Comparison of ENCODE assay signal across 8 cellular contexts in genomic region chr3:126389112-126389791, GRCh38. TPM values are rescaled to one million over a fixed set of nuclear protein-coding genes. Genes with fewer than 3 reads are reported as not detected.
DNase-seq lines count a peak whose midpoint lies in the region; ATAC-seq and TF ChIP-seq lines count a peak whose summit lies in the region.

No MANE protein-coding gene starts in this region.

- no peaks in the 10 kb centered on the region for H3K36me3 ChIP-seq in gastrocnemius medialis

- TF ChIP-seq CTCF in CD14-positive monocyte (IDR thresholded peaks at IDR 0.05): peak; percentile 95
- peak; percentile 100 for TF ChIP-seq CTCF in LNCaP clone FGC (IDR thresholded peaks at IDR 0.05; ENCODE audit: control insufficient read depth, extremely low read depth, insufficient read depth)
- TF ChIP-seq CTCF in cardiac fibroblast (IDR thresholded peaks at IDR 0.05; ENCODE audit: low read depth, low read length): peak; percentile 62
- peak; percentile 88 to 100 (median 99) for TF ChIP-seq CTCF in gastrocnemius medialis (IDR thresholded peaks at IDR 0.05 in 4 of 5, conservative IDR thresholded peaks at IDR 0.05 in 1 of 5)

- H3K36me3 Mint-ChIP-seq in CD14-positive monocyte: no peaks in the 10 kb centered on the region
- no peaks in the 10 kb centered on the region for H3K36me3 Mint-ChIP-seq in immature natural killer cell

- peaks cover 31 to 63% (median 48%) of the 10 kb centered on the region in 3 donors for H3K27me3 Mint-ChIP-seq in CD14-positive monocyte (ENCODE audit: low read depth in 3 of 3)
- peaks cover 3 to 11% (median 10%) of the 10 kb centered on the region in 3 donors for H3K27me3 Mint-ChIP-seq in immature natural killer cell (ENCODE audit: low read depth in 3 of 3)

- H3K4me3 ChIP-seq in LNCaP clone FGC (ENCODE audit: low read depth, low read length) (peak overlapping the region; percentile 10), cardiac fibroblast (replicated peaks in 1 of 2; ENCODE audit: low read depth in 2 of 2, low read length in 2 of 2) (peak overlapping the region; percentile 33 to 48), gastrocnemius medialis (peak overlapping the region; percentile 33 to 52 (median 45))

- peak; percentile 95 for DNase-seq in CD14-positive monocyte (ENCODE audit: low spot score)
- peak; percentile 87 for DNase-seq in LNCaP clone FGC (ENCODE audit: low read depth)
- peak; percentile 89 to 93 for DNase-seq in cardiac fibroblast (ENCODE audit: low read depth in 2 of 2)
- DNase-seq in immature natural killer cell: peak; percentile 7 to 10 (median 7)
- peak; percentile 98 for DNase-seq in gastrocnemius medialis
- DNase-seq in NCI-H1694 treated with DMSO at 0.1 percent for 48 hours (lab: John Stamatoyannopoulos, UW): no peak

- H3K4me3 Mint-ChIP-seq in CD14-positive monocyte (peak overlapping the region; percentile 51 to 72), immature natural killer cell (peak overlapping the region in 3 of 5 donors; percentile 6 to 33 (median 21))

- H3K27ac ChIP-seq in gastrocnemius medialis: peak overlapping the region; percentile 90 to 97 (median 90)

- no peaks in the 10 kb centered on the region for H3K9me3 ChIP-seq in gastrocnemius medialis

- in situ Hi-C loops in gastrocnemius medialis (cut with MboI; ENCODE audit: low sequenced_read_pairs in 4 of 4): loop anchor here (5.0 to 25.0 kb wide), 4 partner anchors 137 to 252 kb away; no protein-coding TSS in a partner anchor

- ATAC-seq in GM19468 (IDR thresholded peaks at IDR 0.05; ENCODE audit: extremely low read depth, unreplicated experiment) (peak; percentile 21), SK-N-SH treated with all-trans-retinoic acid at 6 μM for 48 hours (peak; percentile 99), gastrocnemius medialis (peak; percentile 91 to 96)

- H3K27me3 ChIP-seq in gastrocnemius medialis: peaks cover 0 to 2% (median 0%) of the 10 kb centered on the region in 3 donors

- peak; percentile 88 to 95 for TF ChIP-seq POLR2A in gastrocnemius medialis (IDR thresholded peaks at IDR 0.05)

- H3K27ac Mint-ChIP-seq in CD14-positive monocyte: peak overlapping the region in 6 of 7 donors; percentile 31 to 81 (median 68)
- no peak overlapping the region for H3K27ac Mint-ChIP-seq in immature natural killer cell

- peaks cover 0 to 5% (median 0%) of the 10 kb centered on the region in 7 donors for H3K9me3 Mint-ChIP-seq in CD14-positive monocyte
- no peaks in the 10 kb centered on the region for H3K9me3 Mint-ChIP-seq in immature natural killer cell

- peaks cover 9 to 14% of the 10 kb centered on the region in 2 donors for H3K4me1 ChIP-seq in gastrocnemius medialis

- intact Hi-C loops in CD14-positive monocyte (cut with micrococcal nuclease): loop anchor here (1.0 to 10.0 kb wide), 4 partner anchors 142 to 255 kb away; no protein-coding TSS in a partner anchor
- intact Hi-C loops in gastrocnemius medialis (cut with DNase I; ENCODE audit: low total_unique reads): loop anchor here (1.0 to 2.0 kb wide), 7 partner anchors 31 to 255 kb away; partner anchors contain the start of gene ZXDC

- H3K4me1 Mint-ChIP-seq in CD14-positive monocyte (peaks cover 7% of the 10 kb centered on the region), immature natural killer cell (peaks cover 0 to 2% of the 10 kb centered on the region in 2 donors)

TF ChIP-seq in SK-N-SH treated with all-trans-retinoic acid at 6 μM for 48 hours, 23 proteins besides CTCF, POLR2A, EP300 and RAD21:
- TF ChIP-seq ISL1 (CRISPR knock-in tag; IDR thresholded peaks at IDR 0.05): no peak
- no peak for TF ChIP-seq PPARA (CRISPR knock-in tag; IDR thresholded peaks at IDR 0.05; ENCODE audit: borderline replicate concordance)
- TF ChIP-seq BACH2 (CRISPR knock-in tag; IDR thresholded peaks at IDR 0.05; ENCODE audit: borderline replicate concordance): no peak
- no peak for TF ChIP-seq RARB (CRISPR knock-in tag; IDR thresholded peaks at IDR 0.05)
- no peak for TF ChIP-seq ZFP3 (CRISPR knock-in tag; IDR thresholded peaks at IDR 0.05)

RNA-seq across cellular contexts. Expression of gene CFAP100, which starts 5.5 kb away (rescaled TPM):
- polyA plus RNA-seq in CD14-positive monocyte: not detected
- polyA plus RNA-seq in immature natural killer cell: not detected
- total RNA-seq in gastrocnemius medialis: not detected

RNA-seq across cellular contexts. Expression of gene KLF15, which starts 32.0 kb away (rescaled TPM):
- not detected for polyA plus RNA-seq in CD14-positive monocyte
- not detected for polyA plus RNA-seq in immature natural killer cell
- total RNA-seq in gastrocnemius medialis: 100 to 1,000 TPM in 2 of 4 donors, 10 to 100 TPM in 2; 75.1 to 157 (median 106) TPM

Comparison
In these comparisons a context has a peak if more than half of its experiments do, and no peak if none do; other contexts are left out.
1. H3K27ac Mint-ChIP-seq: peak in CD14-positive monocyte (6 of 7); none in immature natural killer cell (0 of 6).
2. ATAC-seq: peak in every context shown above with its lines; median percentile 99 in SK-N-SH treated with all-trans-retinoic acid at 6 μM for 48 hours; 94 in gastrocnemius medialis; 21 in GM19468.
3. Peak in every context shown above with its lines, with median percentiles within 50 percentile points of each other: CTCF ChIP-seq and H3K4me3 ChIP-seq.